In genomic region chr3:123201223-123201556, GRCh38 we compare ENCODE assay signal across 1 cellular context.
TF ChIP-seq lines count a peak whose summit lies in the region.

No MANE protein-coding gene starts in this region.

TF ChIP-seq in HepG2, 621 proteins besides CTCF, POLR2A, EP300 and RAD21 (continued from another document and continues in another):
- TF ChIP-seq ZNF407 (CRISPR knock-in tag; IDR thresholded peaks at IDR 0.05; ENCODE audit: not compliant biosample characterization) (no peak), BORCS8-MEF2B (CRISPR knock-in tag; IDR thresholded peaks at IDR 0.05) (no peak), ZNF543 (CRISPR knock-in tag; IDR thresholded peaks at IDR 0.05) (no peak), ZNF232 (CRISPR knock-in tag; IDR thresholded peaks at IDR 0.05; ENCODE audit: borderline replicate concordance) (no peak), CC2D1A (CRISPR knock-in tag; IDR thresholded peaks at IDR 0.05) (no peak), TRIM22 (IDR thresholded peaks at IDR 0.05) (no peak), ZNF383 (CRISPR knock-in tag; IDR thresholded peaks at IDR 0.05; ENCODE audit: borderline replicate concordance) (no peak), ZNF652 (CRISPR knock-in tag; IDR thresholded peaks at IDR 0.05; ENCODE audit: borderline replicate concordance, low read depth) (no peak), ZNF367 (CRISPR knock-in tag; IDR thresholded peaks at IDR 0.05; ENCODE audit: borderline replicate concordance) (no peak), GMEB2 (CRISPR knock-in tag; IDR thresholded peaks at IDR 0.05; ENCODE audit: low read depth) (no peak), SETDB1 (CRISPR knock-in tag; IDR thresholded peaks at IDR 0.05; ENCODE audit: borderline replicate concordance) (no peak), HOXA3 (CRISPR knock-in tag; IDR thresholded peaks at IDR 0.05) (no peak), ZNF441 (CRISPR knock-in tag; IDR thresholded peaks at IDR 0.05; ENCODE audit: borderline replicate concordance) (no peak), MTF1 (CRISPR knock-in tag; IDR thresholded peaks at IDR 0.05) (no peak), KAT2B (IDR thresholded peaks at IDR 0.05; ENCODE audit: borderline replicate concordance, low read depth, low read length) (no peak), PCBP1 (IDR thresholded peaks at IDR 0.05; ENCODE audit: borderline replicate concordance, low read depth, low read length) (no peak), ZNF572 (CRISPR knock-in tag; IDR thresholded peaks at IDR 0.05) (no peak), U2AF1 (optimal IDR thresholded peaks at IDR 0.05; ENCODE audit: low read depth, low read length) (no peak), CENPBD1 (CRISPR knock-in tag; IDR thresholded peaks at IDR 0.05; ENCODE audit: borderline replicate concordance, low read depth) (no peak), SMYD3 (CRISPR knock-in tag; IDR thresholded peaks at IDR 0.05) (0 out of 2 replicates have a peak, but pooled peaks have one; percentile 29), MAFK (conservative IDR thresholded peaks at IDR 0.05 in 1 of 2, IDR thresholded peaks at IDR 0.05 in 1 of 2; ENCODE audit: low read length in 2 of 2) (no peak), ZNF224 (CRISPR knock-in tag; IDR thresholded peaks at IDR 0.05) (no peak), ZNF333 (CRISPR knock-in tag; IDR thresholded peaks at IDR 0.05; ENCODE audit: borderline replicate concordance) (no peak), FOSL1 (CRISPR knock-in tag; IDR thresholded peaks at IDR 0.05; ENCODE audit: borderline replicate concordance) (no peak), WIZ (CRISPR knock-in tag; IDR thresholded peaks at IDR 0.05) (0 out of 2 replicates have a peak, but pooled peaks have one; percentile 28), ZNF792 (CRISPR knock-in tag; IDR thresholded peaks at IDR 0.05) (no peak), ZNF3 (CRISPR knock-in tag; IDR thresholded peaks at IDR 0.05) (no peak), ZBTB38 (CRISPR knock-in tag; IDR thresholded peaks at IDR 0.05) (0 out of 2 replicates have a peak, but pooled peaks have one; percentile 3), ATF7 (IDR thresholded peaks at IDR 0.05) (no peak), ATF7 (CRISPR knock-in tag; IDR thresholded peaks at IDR 0.05) (no peak), ZNF354B (CRISPR knock-in tag; IDR thresholded peaks at IDR 0.05) (0 out of 2 replicates have a peak, but pooled peaks have one; percentile 37), ZNF382 (CRISPR knock-in tag; IDR thresholded peaks at IDR 0.05; ENCODE audit: borderline replicate concordance) (no peak), ZNF609 (CRISPR knock-in tag; IDR thresholded peaks at IDR 0.05; ENCODE audit: borderline replicate concordance) (no peak), ZBED4 (CRISPR knock-in tag; IDR thresholded peaks at IDR 0.05; ENCODE audit: borderline replicate concordance) (no peak), ZBTB2 (CRISPR knock-in tag; IDR thresholded peaks at IDR 0.05; ENCODE audit: low read depth) (no peak), RBAK (CRISPR knock-in tag; IDR thresholded peaks at IDR 0.05) (no peak), PHF20 (CRISPR knock-in tag; IDR thresholded peaks at IDR 0.05) (no peak), ZFP90 (CRISPR knock-in tag; IDR thresholded peaks at IDR 0.05; ENCODE audit: borderline replicate concordance) (no peak)
